In genomic region chr3:192515661-192516040, GRCh38 we compare ENCODE assay signal across 15 cellular contexts.
DNase-seq lines count a peak whose midpoint lies in the region; ATAC-seq and TF ChIP-seq lines count a peak whose summit lies in the region.
"Had no signal": no experiment of that assay in that cellular context is flagged by ENCODE, and none has a peak within 500 bp of the region (broad histone marks: within the 10 kb centered on the region; RNA-seq: fewer than 3 reads in every experiment).

No MANE protein-coding gene starts in this region.

- DNase-seq in GM23338 (ENCODE audit: low spot score) (no peak), NCI-H345 treated with DMSO at 0.1 percent for 48 hours (lab: John Stamatoyannopoulos, UW; ENCODE audit: unreplicated experiment) (peak; percentile 54), heart right ventricle (no peak)
- DNase-seq in activated effector memory CD4-positive, alpha-beta T cell treated with Interleukin-2 at 50 U/mL for 16 hours, result no peak
- no peak for DNase-seq in activated T-helper 2 cell treated with anti-CD3 and anti-CD28 coated beads, Interferon-gamma antibody, Interleukin-2, Interleukin-4, amounts not matched to agents 10 μg/mL and 5 μg/mL and 100 μg/mL, durations not matched to agents 14 hours and 24 hours and 36 hours (ENCODE audit: low spot score)
- DNase-seq: GOT3; IMR-90; stimulated activated CD4-positive, alpha-beta T cell treated with anti-CD3 and anti-CD28 coated beads, Interleukin-2, amount 100 ng/mL, for 24 hours; stimulated activated naive CD4-positive, alpha-beta T cell had no signal

- H3K9me3 ChIP-seq in heart right ventricle, result peaks cover 0 to 5% (median 0%) of the 10 kb centered on the region in 11 donors
- no peaks in the 10 kb centered on the region for H3K9me3 ChIP-seq in neuron (ENCODE audit: low read length)
- H3K9me3 ChIP-seq: adrenal gland had no signal

- H3K27ac Mint-ChIP-seq in GM23338, result peak overlapping the region; percentile 88
- H3K27ac Mint-ChIP-seq in activated T-helper 2 cell treated with anti-CD3 and anti-CD28 coated beads, Interferon-gamma antibody, Interleukin-2, Interleukin-4, amounts not matched to agents 10 μg/mL and 5 μg/mL and 100 μg/mL, durations not matched to agents 14 hours and 24 hours and 36 hours, result no peak overlapping the region
- H3K27ac Mint-ChIP-seq: natural killer cell treated with Interleukin-12 subunit alpha and Interleukin-12 subunit beta and Interleukin-15 and Interleukin-18, amount 100 ng/mL, for 72 hours had no signal

- no peak for TF ChIP-seq CTCF in GM23338 (conservative IDR thresholded peaks at IDR 0.05; ENCODE audit: low read depth in 2 of 2)
- no peak for TF ChIP-seq CTCF in heart right ventricle (IDR thresholded peaks at IDR 0.05)

- H3K4me3 ChIP-seq in GM23338 (peak overlapping the region; percentile 83), heart right ventricle (peak overlapping the region in 9 of 10 donors; percentile 36 to 64 (median 55)), neuron (ENCODE audit: low read length) (no peak overlapping the region)

- H3K9me2 ChIP-seq in GM23338 (ENCODE audit: insufficient read depth), result no peaks in the 10 kb centered on the region

- H4K20me1 ChIP-seq in GM23338 (replicated peaks; ENCODE audit: insufficient read depth), result no peaks in the 10 kb centered on the region; the same call in 1 of the 2 replicates

- H3K79me2 ChIP-seq in GM23338 (replicated peaks; ENCODE audit: insufficient read depth), result no peaks in the 10 kb centered on the region

- H2AFZ ChIP-seq in GM23338 (peak overlapping the region; percentile 98), neuron (ENCODE audit: low read depth, low read length) (peak overlapping the region; percentile 92)

- H3K4me1 ChIP-seq in GM23338 (ENCODE audit: insufficient read depth) (peaks cover 15% of the 10 kb centered on the region), heart right ventricle (peaks cover 0 to 57% (median 33%) of the 10 kb centered on the region in 9 donors), neuron (ENCODE audit: insufficient read depth, low read length) (peaks cover 14% of the 10 kb centered on the region)

- H3K36me3 Mint-ChIP-seq in GM23338 (ENCODE audit: low read depth), result no peaks in the 10 kb centered on the region
- no peaks in the 10 kb centered on the region for H3K36me3 Mint-ChIP-seq in activated T-helper 2 cell treated with anti-CD3 and anti-CD28 coated beads, Interferon-gamma antibody, Interleukin-2, Interleukin-4, amounts not matched to agents 10 μg/mL and 5 μg/mL and 100 μg/mL, durations not matched to agents 14 hours and 24 hours and 36 hours (ENCODE audit: low read depth)
- H3K36me3 Mint-ChIP-seq: natural killer cell treated with Interleukin-12 subunit alpha and Interleukin-12 subunit beta and Interleukin-15 and Interleukin-18, amount 100 ng/mL, for 72 hours had no signal

- peaks cover 10% of the 10 kb centered on the region for H3K27me3 Mint-ChIP-seq in GM23338 (ENCODE audit: insufficient read depth, low read depth, poor library complexity)
- H3K27me3 Mint-ChIP-seq in activated T-helper 2 cell treated with anti-CD3 and anti-CD28 coated beads, Interferon-gamma antibody, Interleukin-2, Interleukin-4, amounts not matched to agents 10 μg/mL and 5 μg/mL and 100 μg/mL, durations not matched to agents 14 hours and 24 hours and 36 hours (ENCODE audit: low read depth), result peaks cover 34% of the 10 kb centered on the region

- peaks cover 4% of the 10 kb centered on the region; the same call in 1 of the 2 replicates for H3F3A ChIP-seq in GM23338 (replicated peaks; ENCODE audit: low read depth)

- H3K4me3 Mint-ChIP-seq in GM23338, result peak overlapping the region; percentile 95
- no peak overlapping the region for H3K4me3 Mint-ChIP-seq in activated T-helper 2 cell treated with anti-CD3 and anti-CD28 coated beads, Interferon-gamma antibody, Interleukin-2, Interleukin-4, amounts not matched to agents 10 μg/mL and 5 μg/mL and 100 μg/mL, durations not matched to agents 14 hours and 24 hours and 36 hours (ENCODE audit: low read depth)
- H3K4me3 Mint-ChIP-seq: natural killer cell treated with Interleukin-12 subunit alpha and Interleukin-12 subunit beta and Interleukin-15 and Interleukin-18, amount 100 ng/mL, for 72 hours had no signal

- H3K36me3 ChIP-seq in GM23338 (ENCODE audit: insufficient read depth) (no peaks in the 10 kb centered on the region), heart right ventricle (no peaks in the 10 kb centered on the region), neuron (ENCODE audit: insufficient read depth, low read length) (no peaks in the 10 kb centered on the region)
- H3K36me3 ChIP-seq: adrenal gland had no signal

- WGBS in heart right ventricle, 2 donors, result 21 to 24% methylated on average over 10 of the region's 10 CpGs

- no peak; the same call in 2 of the 3 replicates for ATAC-seq in GM23338
- peak in 4 of 8 donors; percentile 12 to 46 (median 37) for ATAC-seq in heart right ventricle
- ATAC-seq in HG02759 (IDR thresholded peaks at IDR 0.05; ENCODE audit: unreplicated experiment), result no peak
- no peak for ATAC-seq in HG03196 (IDR thresholded peaks at IDR 0.05; ENCODE audit: unreplicated experiment)

- intact Hi-C loops in heart right ventricle (cut with DNase I), result loop anchor here in 1 of 10 donors (5.0 kb wide), 1 partner anchor 33 kb away; no protein-coding TSS in a partner anchor
- intact Hi-C loops in activated T-helper 2 cell treated with anti-CD3 and anti-CD28 coated beads, Interferon-gamma antibody, Interleukin-2, Interleukin-4, amounts not matched to agents 10 μg/mL and 5 μg/mL and 100 μg/mL, durations not matched to agents 14 hours and 24 hours and 36 hours (cut with micrococcal nuclease), result no loop called here

- peak overlapping the region; percentile 92 for H3K4me2 ChIP-seq in GM23338

- H3K9me3 Mint-ChIP-seq in GM23338, result no peaks in the 10 kb centered on the region; the same call in 2 of the 3 replicates
- no peaks in the 10 kb centered on the region for H3K9me3 Mint-ChIP-seq in activated T-helper 2 cell treated with anti-CD3 and anti-CD28 coated beads, Interferon-gamma antibody, Interleukin-2, Interleukin-4, amounts not matched to agents 10 μg/mL and 5 μg/mL and 100 μg/mL, durations not matched to agents 14 hours and 24 hours and 36 hours
- H3K9me3 Mint-ChIP-seq: natural killer cell treated with Interleukin-12 subunit alpha and Interleukin-12 subunit beta and Interleukin-15 and Interleukin-18, amount 100 ng/mL, for 72 hours had no signal

- peaks cover 14% of the 10 kb centered on the region for H3K4me1 Mint-ChIP-seq in GM23338
- H3K4me1 Mint-ChIP-seq in activated T-helper 2 cell treated with anti-CD3 and anti-CD28 coated beads, Interferon-gamma antibody, Interleukin-2, Interleukin-4, amounts not matched to agents 10 μg/mL and 5 μg/mL and 100 μg/mL, durations not matched to agents 14 hours and 24 hours and 36 hours (ENCODE audit: low read depth), result no peaks in the 10 kb centered on the region

- H3K27me3 ChIP-seq in GM23338 (ENCODE audit: insufficient read depth), result peaks cover 12% of the 10 kb centered on the region; the same call in 1 of the 2 replicates
- peaks cover 0 to 38% (median 8%) of the 10 kb centered on the region in 7 donors for H3K27me3 ChIP-seq in heart right ventricle
- H3K27me3 ChIP-seq in neuron (ENCODE audit: insufficient read depth, low read length), result peaks cover 31% of the 10 kb centered on the region

- H3K27ac ChIP-seq in GM23338 (ENCODE audit: low read depth) (no peak overlapping the region), heart right ventricle (peak overlapping the region in 9 of 10 donors; percentile 14 to 84 (median 66))
- H3K27ac ChIP-seq: adrenal gland, C4-2B had no signal

TF ChIP-seq in GM23338, 12 proteins besides CTCF, POLR2A, EP300 and RAD21:
- TF ChIP-seq ZNF331 (CRISPR knock-in tag; IDR thresholded peaks at IDR 0.05; ENCODE audit: low read depth) (no peak), STAT1 (IDR thresholded peaks at IDR 0.05; ENCODE audit: unreplicated experiment) (no peak), ZNF114 (CRISPR knock-in tag; IDR thresholded peaks at IDR 0.05) (no peak), EZH2 (IDR thresholded peaks at IDR 0.05; ENCODE audit: low read depth, unreplicated experiment) (no peak), CREB1 (CRISPR knock-in tag; IDR thresholded peaks at IDR 0.05; ENCODE audit: low read depth) (no peak), REST (IDR thresholded peaks at IDR 0.05; ENCODE audit: unreplicated experiment) (no peak), EZH2phosphoT487 (IDR thresholded peaks at IDR 0.05; ENCODE audit: unreplicated experiment) (no peak), JUNB (IDR thresholded peaks at IDR 0.05; ENCODE audit: unreplicated experiment) (no peak)
- TF ChIP-seq, protein P1, sequence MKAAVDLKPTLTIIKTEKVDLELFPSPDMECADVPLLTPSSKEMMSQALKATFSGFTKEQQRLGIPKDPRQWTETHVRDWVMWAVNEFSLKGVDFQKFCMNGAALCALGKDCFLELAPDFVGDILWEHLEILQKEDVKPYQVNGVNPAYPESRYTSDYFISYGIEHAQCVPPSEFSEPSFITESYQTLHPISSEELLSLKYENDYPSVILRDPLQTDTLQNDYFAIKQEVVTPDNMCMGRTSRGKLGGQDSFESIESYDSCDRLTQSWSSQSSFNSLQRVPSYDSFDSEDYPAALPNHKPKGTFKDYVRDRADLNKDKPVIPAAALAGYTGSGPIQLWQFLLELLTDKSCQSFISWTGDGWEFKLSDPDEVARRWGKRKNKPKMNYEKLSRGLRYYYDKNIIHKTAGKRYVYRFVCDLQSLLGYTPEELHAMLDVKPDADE (IDR thresholded peaks at IDR 0.05), result no peak
